In genomic region chr21:41371698-41372030, GRCh38 we compare ENCODE assay signal across 24 cellular contexts. TPM values are rescaled to one million over a fixed set of nuclear protein-coding genes. Genes with fewer than 3 reads are reported as not detected.
A peak's percentile ranks its signal among the peaks of the same experiment; 100 is the strongest.
DNase-seq lines count a peak whose midpoint lies in the region; ATAC-seq and TF ChIP-seq lines count a peak whose summit lies in the region.
"Had no signal": no experiment of that assay in that cellular context is flagged by ENCODE, and none has a peak within 500 bp of the region (broad histone marks: within the 10 kb centered on the region; RNA-seq: fewer than 3 reads in every experiment).

No MANE protein-coding gene starts in this region.

- H3K36me3 ChIP-seq in OCI-LY1 (ENCODE audit: insufficient read depth, low read length), result peaks cover 40% of the 10 kb centered on the region
- H3K36me3 ChIP-seq in adrenal gland (replicated peaks in 1 of 2), result no peaks in the 10 kb centered on the region
- H3K36me3 ChIP-seq: HAP-1, transverse colon had no signal

- no peak for ATAC-seq in left ventricle myocardium superior
- ATAC-seq in central memory CD8-positive, alpha-beta T cell (replicated peaks; ENCODE audit: extremely low read depth, poor library complexity, severe bottlenecking), result no peak
- ATAC-seq: left lobe of liver, T-helper 17 cell had no signal

- TF ChIP-seq CTCF in OCI-LY1 (IDR thresholded peaks at IDR 0.05; ENCODE audit: low read length) (no peak), adrenal gland (IDR thresholded peaks at IDR 0.05) (no peak), dorsolateral prefrontal cortex (IDR thresholded peaks at IDR 0.05 in 54 of 56, conservative IDR thresholded peaks at IDR 0.05 in 2 of 56; ENCODE audit: low read depth in 1 of 56, partially characterized antibody in 56 of 56) (no peak)

- H3K4me2 ChIP-seq in OCI-LY1 (ENCODE audit: low read length), result peak overlapping the region; percentile 87
- H3K4me2 ChIP-seq: BLaER1 had no signal

- H3K4me1 Mint-ChIP-seq in central memory CD8-positive, alpha-beta T cell, result peaks cover 46% of the 10 kb centered on the region

- DNase-seq in cardiac septum (ENCODE audit: low spot score) (peak; percentile 59), left ventricle myocardium superior (no peak), adrenal gland (no peak), RPMI8226 (no peak), dorsolateral prefrontal cortex (no peak)
- no peak for DNase-seq in central memory CD8-positive, alpha-beta T cell (ENCODE audit: low spot score in 2 of 2)
- DNase-seq: Calu3, NCI-H1417, NCI-H2029 treated with DMSO at 0.1 percent for 48 hours, NCI-H2227 treated with DMSO at 0.1 percent for 48 hours, NCI-H69, occipital lobe, stomach, T-helper 17 cell, transverse colon had no signal

- peak overlapping the region; percentile 83 for H3K4me3 Mint-ChIP-seq in central memory CD8-positive, alpha-beta T cell
- H3K4me3 Mint-ChIP-seq: brain had no signal

- no peak overlapping the region for H3K27ac Mint-ChIP-seq in central memory CD8-positive, alpha-beta T cell (ENCODE audit: low read depth)
- H3K27ac Mint-ChIP-seq: brain had no signal

- H3F3A ChIP-seq in OCI-LY1 (ENCODE audit: insufficient read depth, low read length), result no peaks in the 10 kb centered on the region

- peak overlapping the region; percentile 87 for H3K9ac ChIP-seq in OCI-LY1 (ENCODE audit: low read length)
- H3K9ac ChIP-seq: BLaER1 had no signal

- no peaks in the 10 kb centered on the region for H3K27me3 ChIP-seq in OCI-LY1 (ENCODE audit: insufficient read depth, low read length)
- no peaks in the 10 kb centered on the region for H3K27me3 ChIP-seq in adrenal gland
- peaks cover 0 to 28% (median 0%) of the 10 kb centered on the region in 45 donors for H3K27me3 ChIP-seq in dorsolateral prefrontal cortex
- H3K27me3 ChIP-seq: BLaER1, stomach, transverse colon had no signal

- no peaks in the 10 kb centered on the region for H3K9me2 ChIP-seq in OCI-LY1 (ENCODE audit: low read depth, low read length)

- intact Hi-C loops in cardiac septum (cut with DNase I), result no loop called here
- intact Hi-C loops in left ventricle myocardium superior (cut with micrococcal nuclease), result no loop called here
- intact Hi-C loops in adrenal gland (cut with DNase I), result no loop called here
- intact Hi-C loops in dorsolateral prefrontal cortex (cut with DNase I), result no loop called here

- no peaks in the 10 kb centered on the region for H4K20me1 ChIP-seq in OCI-LY1 (ENCODE audit: insufficient read depth, low read length)
- H4K20me1 ChIP-seq: BLaER1 had no signal

- H3K4me3 ChIP-seq in OCI-LY1 (ENCODE audit: low read depth, low read length, poor library complexity, severe bottlenecking) (peak overlapping the region; percentile 81), adrenal gland (no peak overlapping the region), dorsolateral prefrontal cortex (no peak overlapping the region)
- H3K4me3 ChIP-seq: BLaER1, HAP-1, SK-N-MC, stomach, transverse colon had no signal

- H3K27me3 Mint-ChIP-seq in central memory CD8-positive, alpha-beta T cell, result no peaks in the 10 kb centered on the region
- H3K27me3 Mint-ChIP-seq: T-helper 17 cell had no signal

- H2AFZ ChIP-seq in OCI-LY1 (ENCODE audit: low read length), result no peak overlapping the region

- H3K36me3 Mint-ChIP-seq in central memory CD8-positive, alpha-beta T cell (ENCODE audit: insufficient read depth), result peaks cover 19% of the 10 kb centered on the region
- H3K36me3 Mint-ChIP-seq: brain had no signal

- peaks cover 31% of the 10 kb centered on the region for H3K79me2 ChIP-seq in OCI-LY1 (ENCODE audit: insufficient read depth, low read length)

- H3K9me3 Mint-ChIP-seq in central memory CD8-positive, alpha-beta T cell, result no peaks in the 10 kb centered on the region
- H3K9me3 Mint-ChIP-seq: activated T-helper 1 cell treated with anti-CD3 and anti-CD28 coated beads, Interleukin-12 subunit alpha, Interleukin-12 subunit beta, Interleukin-2, Interleukin-4 antibody, amounts not matched to agents 30 ng/mL and 10 ng/mL and 1 ng/mL, durations not matched to agents 14 hours and 24 hours and 36 hours; brain had no signal

- H3K4me1 ChIP-seq in OCI-LY1 (ENCODE audit: insufficient read depth, low read length, severe bottlenecking), result peaks cover 58% of the 10 kb centered on the region
- no peaks in the 10 kb centered on the region for H3K4me1 ChIP-seq in adrenal gland (replicated peaks in 1 of 2)
- H3K4me1 ChIP-seq: HAP-1 had no signal

- 84 to 92% (median 87%) methylated on average over 7 of the region's 7 CpGs for WGBS in adrenal gland, 4 donors

- H3K9me3 ChIP-seq in OCI-LY1 (ENCODE audit: low read length), result no peaks in the 10 kb centered on the region
- no peaks in the 10 kb centered on the region for H3K9me3 ChIP-seq in adrenal gland (replicated peaks in 1 of 3)
- H3K9me3 ChIP-seq: BLaER1, HAP-1, stomach, transverse colon had no signal

- H3K27ac ChIP-seq in OCI-LY1 (ENCODE audit: low read depth, low read length, poor library complexity, severe bottlenecking) (peak overlapping the region; percentile 97), adrenal gland (no peak overlapping the region), dorsolateral prefrontal cortex (no peak overlapping the region)
- H3K27ac ChIP-seq: BLaER1, SK-N-MC, stomach, transverse colon had no signal

- TF ChIP-seq POLR2A in adrenal gland (IDR thresholded peaks at IDR 0.05), result no peak

RNA-seq across cellular contexts. Expression of gene MX2, which starts 9.8 kb away (rescaled TPM):
- 5.0 TPM for total RNA-seq in cardiac septum
- total RNA-seq in left ventricle myocardium superior, result 7.1 TPM
- total RNA-seq in adrenal gland, result 10 to 100 TPM in 1 of 8 donors, 1 to 10 TPM in 7; 2.9 to 31.3 (median 5.1) TPM
- polyA plus RNA-seq in adrenal gland, result 10 to 100 TPM in 1 of 3 donors, 1 to 10 TPM in 2; 3.1 to 10.4 (median 4.7) TPM
- 10 to 100 TPM in 4 of 120 experiments, 1 to 10 TPM in 116; 1.8 to 41.0 (median 5.0) TPM for total RNA-seq in dorsolateral prefrontal cortex
- total RNA-seq: chondrocyte had no signal

RNA-seq across cellular contexts. Expression of gene MX1, which starts 54.4 kb away (rescaled TPM):
- total RNA-seq in cardiac septum (11.0 TPM), left ventricle myocardium superior (14.9 TPM), adrenal gland (10 to 100 TPM; 17.6 to 44.4 (median 26.4) TPM), dorsolateral prefrontal cortex (100 to 1,000 TPM in 3 of 120 experiments, 10 to 100 TPM in 117; 24.2 to 223 (median 40.0) TPM)
- polyA plus RNA-seq in adrenal gland, result 10 to 100 TPM; 20.6 to 42.0 (median 39.6) TPM

RNA-seq across cellular contexts. Expression of gene FAM3B, which starts 55.1 kb away (rescaled TPM):
- total RNA-seq in cardiac septum (not detected), left ventricle myocardium superior (not detected), adrenal gland (under 1 TPM in 2 of 8 donors, not detected in 6; 0.25 to 0.38 TPM), dorsolateral prefrontal cortex (under 1 TPM in 15 of 120 experiments, not detected in 105; 0.32 to 0.98 (median 0.63) TPM)
- under 1 TPM in 1 of 3 donors, not detected in 2; 0.07 TPM for polyA plus RNA-seq in adrenal gland
- total RNA-seq: activated T-helper 1 cell treated with anti-CD3 and anti-CD28 coated beads, Interleukin-12 subunit alpha, Interleukin-12 subunit beta, Interleukin-2, Interleukin-4 antibody, amounts not matched to agents 30 ng/mL and 10 ng/mL and 1 ng/mL, durations not matched to agents 14 hours and 24 hours and 36 hours; chondrocyte; glomerular endothelial cell; occipital lobe; T-helper 17 cell had no signal
